27 cellular contexts compared by ENCODE assay signal in the genomic region with DNA sequence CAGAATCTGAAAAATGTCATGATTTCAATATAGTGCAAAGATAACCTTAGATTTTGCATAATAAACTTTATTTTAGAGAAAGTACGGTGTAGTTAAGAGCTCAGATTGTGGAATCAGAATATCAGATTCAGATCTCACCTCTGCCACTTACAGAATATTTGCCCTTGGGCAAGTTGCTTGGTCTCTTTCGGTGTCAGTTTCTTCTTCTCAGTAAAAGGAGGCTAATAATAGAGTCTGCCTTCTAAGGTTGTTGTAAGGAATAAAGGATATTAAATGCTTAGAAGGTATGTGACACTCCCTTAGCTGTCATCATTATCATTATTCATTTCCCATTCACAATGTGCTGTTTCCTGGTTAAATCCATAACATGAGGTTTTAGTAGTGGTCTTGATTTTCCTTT. TPM values are rescaled to one million over a fixed set of nuclear protein-coding genes. Genes with fewer than 3 reads are reported as not detected.
"Had no signal": no experiment of that assay in that cellular context is flagged by ENCODE, and none has a peak within 500 bp of the region (broad histone marks: within the 10 kb centered on the region; RNA-seq: fewer than 3 reads in every experiment).

No MANE protein-coding gene starts in this region.

- H3K27ac Mint-ChIP-seq: memory B cell had no signal

- H3K4me1 ChIP-seq: thyroid gland had no signal

- H3K4me1 Mint-ChIP-seq: memory B cell, naive B cell had no signal

- H3K9me3 ChIP-seq: gastroesophageal sphincter, heart left ventricle, mucosa of descending colon, pancreas, stomach, thyroid gland had no signal

- H3K4me3 ChIP-seq: gastroesophageal sphincter, heart left ventricle, hepatocyte, lung, mucosa of descending colon, pancreas, smooth muscle cell, stomach, thyroid gland had no signal

- H3K27ac ChIP-seq: epithelial cell of prostate, heart left ventricle, hepatocyte, pancreas, stomach, thyroid gland had no signal

- H3K9me3 Mint-ChIP-seq: memory B cell, naive B cell had no signal

- H3K4me3 Mint-ChIP-seq: memory B cell, naive B cell had no signal

- ATAC-seq: esophagus mucosa, gastroesophageal sphincter, heart left ventricle, left lobe of liver, mucosa of descending colon, sciatic nerve had no signal

- H3K27me3 ChIP-seq: gastroesophageal sphincter, heart left ventricle, hepatocyte, pancreas, stomach, thyroid gland had no signal

- DNase-seq: cerebellar nuclear complex; cortex of kidney; effector CD4-positive, alpha-beta T cell; foreskin fibroblast; heart left ventricle; kidney; mucosa of descending colon; naive B cell; occipital lobe; pancreas; stimulated activated CD4-positive, alpha-beta T cell treated with anti-CD3 and anti-CD28 coated beads, Interleukin-12 subunit alpha, Interleukin-12 subunit beta, amount 100 ng/mL, for 4 hours; stimulated activated CD4-positive, alpha-beta T cell treated with anti-CD3 and anti-CD28 coated beads, Interleukin-1b, Interleukin-23, amount 100 ng/mL, for 48 hours; stimulated activated CD4-positive, alpha-beta T cell treated with anti-CD3 and anti-CD28 coated beads, Interleukin-4, amount 100 ng/mL, for 1 hour; stimulated activated CD8-positive, alpha-beta memory T cell treated with anti-CD3 and anti-CD28 coated beads, Interleukin-4, amount 100 ng/mL, for 48 hours; stimulated activated naive CD4-positive, alpha-beta T cell; stomach; thyroid gland had no signal

- H3K27me3 Mint-ChIP-seq: memory B cell, naive B cell had no signal

RNA-seq across cellular contexts. Expression of gene SUGCT, which starts 42.7 kb away (rescaled TPM):
- polyA plus RNA-seq: neural cell had no signal
